In the genomic region with DNA sequence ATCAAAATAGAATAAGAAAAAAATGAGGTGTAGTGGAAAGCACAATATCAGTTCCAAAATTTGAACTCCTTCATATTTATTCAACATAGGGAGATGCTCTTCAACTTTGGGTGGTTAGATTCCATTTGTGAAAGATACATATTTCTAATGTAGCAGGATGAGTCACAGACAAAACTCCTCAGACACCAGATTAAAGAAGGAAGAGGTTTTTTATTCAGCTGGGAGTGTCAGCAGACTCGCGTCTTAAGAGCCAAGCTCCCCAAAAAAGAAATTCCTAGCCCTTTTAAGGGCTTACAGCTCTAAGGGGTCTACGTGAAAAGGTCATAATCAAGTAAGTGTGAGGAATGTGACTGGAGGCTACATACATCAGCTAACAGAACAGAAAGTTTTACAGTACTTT, we compare ENCODE assay signal across 19 cellular contexts.
"Had no signal": no experiment of that assay in that cellular context is flagged by ENCODE, and none has a peak within 500 bp of the region (broad histone marks: within the 10 kb centered on the region; RNA-seq: fewer than 3 reads in every experiment).

No MANE protein-coding gene starts in this region.

- DNase-seq: activated CD4-positive, alpha-beta T cell treated with anti-CD3 and anti-CD28 coated beads, Interleukin-2, amount 10 ng/mL, durations not matched to agents 7 days and 5 days; activated CD8-positive, alpha-beta memory T cell treated with anti-CD3 and anti-CD28 coated beads, Interleukin-2, amount 50 U/mL, for 48 hours; activated effector memory CD4-positive, alpha-beta T cell treated with Interleukin-2 at 50 U/mL for 16 hours; activated naive CD4-positive, alpha-beta T cell treated with anti-CD3 and anti-CD28 coated beads, Interleukin-2, amount 50 U/mL, for 16 hours; activated T-cell treated with anti-CD3 and anti-CD28 coated beads, Interleukin-2, amount 50 U/mL, for 48 hours; dorsolateral prefrontal cortex; endodermal cell; mesendoderm; natural killer cell; right lobe of liver; stimulated activated naive B cell treated with anti-CD40 and anti-IgM and Interleukin-4, amounts not matched to agents 10 μg/mL and 1 μg/mL and 100 μg/mL, for 72 hours; upper lobe of right lung had no signal

- H3K27ac Mint-ChIP-seq: activated CD4-positive, alpha-beta T cell treated with anti-CD3 and anti-CD28 coated beads, Interleukin-2, amount 10 ng/mL, durations not matched to agents 7 days and 5 days; endodermal cell; natural killer cell; stimulated activated naive B cell treated with anti-CD40 and anti-IgM and Interleukin-4, amounts not matched to agents 10 μg/mL and 1 μg/mL and 100 μg/mL, for 72 hours; T-helper 1 cell treated with Interleukin-12 subunit alpha and Interleukin-12 subunit beta and Interleukin-4 antibody, amounts not matched to agents 30 μg/mL and 1 μg/mL, for 36 hours had no signal

- ATAC-seq: activated CD4-positive, CD25-positive, alpha-beta regulatory T cell treated with anti-CD3 and anti-CD28 coated beads, Interleukin-2, amount 50 U/mL, for 24 hours; natural killer cell; right lobe of liver; stimulated activated naive B cell treated with anti-CD40 and anti-IgM and Interleukin-4, amounts not matched to agents 10 μg/mL and 1 μg/mL and 100 μg/mL, for 72 hours; upper lobe of right lung had no signal

- H3K4me3 Mint-ChIP-seq: activated CD4-positive, alpha-beta T cell treated with anti-CD3 and anti-CD28 coated beads, Interleukin-2, amount 10 ng/mL, durations not matched to agents 7 days and 5 days; endodermal cell; natural killer cell; stimulated activated naive B cell treated with anti-CD40 and anti-IgM and Interleukin-4, amounts not matched to agents 10 μg/mL and 1 μg/mL and 100 μg/mL, for 72 hours; T-helper 1 cell treated with Interleukin-12 subunit alpha and Interleukin-12 subunit beta and Interleukin-4 antibody, amounts not matched to agents 30 μg/mL and 1 μg/mL, for 36 hours had no signal

- H2AFZ ChIP-seq: parathyroid adenoma had no signal

- H3K9ac ChIP-seq: parathyroid adenoma had no signal

- H3K4me1 ChIP-seq: parathyroid adenoma, right lobe of liver, upper lobe of right lung had no signal

- H3K27me3 ChIP-seq: cardiac muscle cell, neutrophil, right lobe of liver, upper lobe of right lung had no signal

- H3K36me3 ChIP-seq: cardiac muscle cell, neutrophil, right lobe of liver, upper lobe of right lung had no signal

- H3K4me3 ChIP-seq: cardiac muscle cell, dorsolateral prefrontal cortex, right lobe of liver, thoracic aorta, upper lobe of right lung had no signal

- H3K27ac ChIP-seq: cardiac muscle cell, dorsolateral prefrontal cortex, epithelial cell of prostate, neutrophil, parathyroid adenoma, right lobe of liver, thoracic aorta, upper lobe of right lung had no signal

- H3K4me1 Mint-ChIP-seq: activated CD4-positive, alpha-beta T cell treated with anti-CD3 and anti-CD28 coated beads, Interleukin-2, amount 10 ng/mL, durations not matched to agents 7 days and 5 days had no signal

- H3K27me3 Mint-ChIP-seq: activated CD4-positive, alpha-beta T cell treated with anti-CD3 and anti-CD28 coated beads, Interleukin-2, amount 10 ng/mL, durations not matched to agents 7 days and 5 days; stimulated activated naive B cell treated with anti-CD40 and anti-IgM and Interleukin-4, amounts not matched to agents 10 μg/mL and 1 μg/mL and 100 μg/mL, for 72 hours had no signal
